ENCODE assay signal across 18 cellular contexts in the genomic region with DNA sequence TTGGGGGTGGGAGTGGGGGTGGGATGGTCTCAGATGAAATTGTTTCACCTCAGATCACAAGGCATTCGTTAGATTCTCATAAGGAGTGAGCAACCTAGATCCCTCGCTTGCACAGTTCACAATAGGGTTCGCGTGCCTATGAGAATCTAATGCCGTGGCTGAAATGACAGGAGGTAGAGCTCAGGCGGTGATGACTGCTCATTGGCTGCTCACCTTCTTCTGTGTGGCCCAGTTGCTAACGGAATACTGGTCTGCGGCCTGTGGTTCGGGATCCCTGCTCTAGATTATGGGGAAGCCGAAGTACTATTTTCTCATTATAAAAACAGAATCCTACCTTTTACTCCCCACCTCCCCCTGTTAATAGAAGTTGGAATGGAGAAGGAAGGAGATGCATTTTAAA.
"Had no signal": no experiment of that assay in that cellular context is flagged by ENCODE, and none has a peak within 500 bp of the region (broad histone marks: within the 10 kb centered on the region; RNA-seq: fewer than 3 reads in every experiment).

No MANE protein-coding gene starts in this region.

- H3K9me3 Mint-ChIP-seq: activated CD4-positive, alpha-beta T cell treated with anti-CD3 and anti-CD28 coated beads, Interleukin-2, amount 10 ng/mL, durations not matched to agents 7 days and 5 days; activated naive CD8-positive, alpha-beta T cell treated with anti-CD3 and anti-CD28 coated beads for 36 hours; activated T-cell treated with anti-CD3 and anti-CD28 coated beads, Interleukin-2, amount 50 U/mL, for 72 hours; brain; effector memory CD8-positive, alpha-beta T cell; mesothelial cell of epicardium had no signal

- H3K27ac Mint-ChIP-seq: activated CD4-positive, alpha-beta T cell treated with anti-CD3 and anti-CD28 coated beads, Interleukin-2, amount 10 ng/mL, durations not matched to agents 7 days and 5 days; activated naive CD8-positive, alpha-beta T cell treated with anti-CD3 and anti-CD28 coated beads for 36 hours; activated T-cell treated with anti-CD3 and anti-CD28 coated beads, Interleukin-2, amount 50 U/mL, for 72 hours; effector memory CD8-positive, alpha-beta T cell had no signal

- H3K36me3 Mint-ChIP-seq: mesothelial cell of epicardium had no signal

- H3K36me3 ChIP-seq: tibial nerve had no signal

- H3K9me3 ChIP-seq: tibial nerve had no signal

- DNase-seq: activated CD4-positive, alpha-beta T cell treated with anti-CD3 and anti-CD28 coated beads, Interleukin-2, amount 10 ng/mL, durations not matched to agents 7 days and 5 days; activated CD8-positive, alpha-beta memory T cell treated with anti-CD3 and anti-CD28 coated beads, Interleukin-2, amount 50 U/mL, for 48 hours; activated naive CD8-positive, alpha-beta T cell treated with anti-CD3 and anti-CD28 coated beads for 36 hours; activated T-cell treated with anti-CD3 and anti-CD28 coated beads, Interleukin-2, amount 50 U/mL, for 72 hours; cerebellar nuclear complex; dermis blood vessel endothelial cell; effector memory CD8-positive, alpha-beta T cell; foreskin melanocyte; left cardiac atrium; retina; stimulated activated CD4-positive, alpha-beta T cell treated with anti-CD3 and anti-CD28 coated beads, Interleukin-4, amount 100 ng/mL, for 24 hours; stimulated activated naive CD4-positive, alpha-beta T cell treated with Interleukin-2 at 50 U/mL for 16 hours; substantia nigra had no signal

- H3K27me3 Mint-ChIP-seq: activated CD4-positive, alpha-beta T cell treated with anti-CD3 and anti-CD28 coated beads, Interleukin-2, amount 10 ng/mL, durations not matched to agents 7 days and 5 days; activated naive CD8-positive, alpha-beta T cell treated with anti-CD3 and anti-CD28 coated beads for 36 hours; brain; effector memory CD8-positive, alpha-beta T cell had no signal

- H3K27ac ChIP-seq: epithelial cell of prostate, tibial nerve had no signal

- H3K4me3 Mint-ChIP-seq: activated CD4-positive, alpha-beta T cell treated with anti-CD3 and anti-CD28 coated beads, Interleukin-2, amount 10 ng/mL, durations not matched to agents 7 days and 5 days; activated naive CD8-positive, alpha-beta T cell treated with anti-CD3 and anti-CD28 coated beads for 36 hours; activated T-cell treated with anti-CD3 and anti-CD28 coated beads, Interleukin-2, amount 50 U/mL, for 72 hours; brain; mesothelial cell of epicardium had no signal

- H3K27me3 ChIP-seq: tibial nerve had no signal

- H3K4me3 ChIP-seq: lung, tibial nerve had no signal

- ATAC-seq: activated T-cell treated with anti-CD3 and anti-CD28 coated beads, Interleukin-2, amount 50 U/mL, for 72 hours; effector memory CD8-positive, alpha-beta T cell had no signal
